Comparison of ENCODE assay signal across 1 cellular context in genomic region chr2:199185196-199185595, GRCh38.
TF ChIP-seq lines count a peak whose summit lies in the region.

No MANE protein-coding gene starts in this region.

TF ChIP-seq in GM23338, 12 proteins besides CTCF, POLR2A, EP300 and RAD21:
- TF ChIP-seq NANOG (IDR thresholded peaks at IDR 0.05; ENCODE audit: borderline replicate concordance), result peak; percentile 80; the same call in 1 of the 2 replicates
